12 cellular contexts compared by ENCODE assay signal in the genomic region with DNA sequence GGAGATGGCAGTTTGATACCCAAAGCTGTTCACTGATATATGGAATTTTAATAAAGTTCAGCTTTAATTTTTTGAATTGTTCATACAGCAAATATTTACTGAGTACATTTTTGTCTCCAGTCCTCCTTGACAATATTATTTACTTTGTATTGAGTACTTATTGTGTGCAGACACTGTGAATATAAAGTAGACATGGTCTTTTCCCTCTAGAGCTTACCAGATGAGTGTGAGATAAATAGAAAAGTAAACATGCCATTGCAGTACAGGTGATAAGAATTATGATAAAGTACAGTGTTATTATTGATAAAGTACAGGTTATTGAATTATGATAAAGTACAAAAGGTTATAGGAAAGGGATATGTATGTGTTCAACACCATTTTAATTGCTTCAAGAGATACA. TPM values are rescaled to one million over a fixed set of nuclear protein-coding genes. Genes with fewer than 3 reads are reported as not detected.
DNase-seq lines count a peak whose midpoint lies in the region; ATAC-seq and TF ChIP-seq lines count a peak whose summit lies in the region.
"Had no signal": no experiment of that assay in that cellular context is flagged by ENCODE, and none has a peak within 500 bp of the region (broad histone marks: within the 10 kb centered on the region; RNA-seq: fewer than 3 reads in every experiment).

No MANE protein-coding gene starts in this region.

- H3K4me1 ChIP-seq in OCI-LY3 (ENCODE audit: low read length), result peaks cover 19% of the 10 kb centered on the region

- no peaks in the 10 kb centered on the region for H3K27me3 ChIP-seq in OCI-LY3 (ENCODE audit: low read depth, low read length)
- no peaks in the 10 kb centered on the region for H3K27me3 ChIP-seq in dorsolateral prefrontal cortex
- H3K27me3 ChIP-seq: esophagus squamous epithelium had no signal

- intact Hi-C loops in dorsolateral prefrontal cortex (cut with DNase I), result loop anchor here (5.0 kb wide), 2 partner anchors 60 to 720 kb away; a partner anchor contains a TSS

- no peak overlapping the region for H3K27ac ChIP-seq in OCI-LY3 (ENCODE audit: low read length)
- H3K27ac ChIP-seq in dorsolateral prefrontal cortex, result no peak overlapping the region

- H3K4me3 ChIP-seq in OCI-LY3 (ENCODE audit: low read length) (no peak overlapping the region), dorsolateral prefrontal cortex (peak overlapping the region in 44 of 59 donors; percentile 11 to 98 (median 88))

- no peaks in the 10 kb centered on the region for H3K9me3 Mint-ChIP-seq in activated naive CD4-positive, alpha-beta T cell treated with anti-CD3 and anti-CD28 coated beads, Interleukin-2, amount 50 U/mL, for 24 hours
- no peaks in the 10 kb centered on the region for H3K9me3 Mint-ChIP-seq in stimulated activated effector memory CD8-positive, alpha-beta T cell treated with anti-CD3 and anti-CD28 coated beads, Interleukin-12 subunit alpha, Interleukin-12 subunit beta, amount 100 ng/mL, for 72 hours
- H3K9me3 Mint-ChIP-seq: stimulated activated naive B cell treated with anti-CD40 and anti-IgM and Interleukin-4, amounts not matched to agents 10 μg/mL and 1 μg/mL and 100 μg/mL, for 72 hours had no signal

- H4K20me1 ChIP-seq in OCI-LY3 (ENCODE audit: insufficient read depth, low read length), result peaks cover 27% of the 10 kb centered on the region

- H3K9ac ChIP-seq in OCI-LY3 (ENCODE audit: low read length), result no peak overlapping the region

- peak overlapping the region; percentile 78; the same call in 1 of the 2 replicates for H3K4me2 ChIP-seq in OCI-LY3 (ENCODE audit: low read length)

- H3K4me1 Mint-ChIP-seq in activated naive CD4-positive, alpha-beta T cell treated with anti-CD3 and anti-CD28 coated beads, Interleukin-2, amount 50 U/mL, for 24 hours, result peaks cover 70% of the 10 kb centered on the region
- H3K4me1 Mint-ChIP-seq in stimulated activated effector memory CD8-positive, alpha-beta T cell treated with anti-CD3 and anti-CD28 coated beads, Interleukin-12 subunit alpha, Interleukin-12 subunit beta, amount 100 ng/mL, for 72 hours, result peaks cover 43% of the 10 kb centered on the region

- H3K36me3 ChIP-seq in OCI-LY3 (replicated peaks; ENCODE audit: low read depth, low read length), result no peaks in the 10 kb centered on the region
- H3K36me3 ChIP-seq: esophagus squamous epithelium had no signal

- H3K9me3 ChIP-seq in OCI-LY3 (ENCODE audit: insufficient read depth, low read length), result no peaks in the 10 kb centered on the region
- H3K9me3 ChIP-seq: esophagus squamous epithelium had no signal

- no peak for TF ChIP-seq CTCF in OCI-LY3 (IDR thresholded peaks at IDR 0.05; ENCODE audit: low read depth, low read length)
- no peak for TF ChIP-seq CTCF in dorsolateral prefrontal cortex (IDR thresholded peaks at IDR 0.05 in 54 of 56, conservative IDR thresholded peaks at IDR 0.05 in 2 of 56; ENCODE audit: low read depth in 1 of 56, partially characterized antibody in 56 of 56)

- no peak overlapping the region for H3K27ac Mint-ChIP-seq in activated naive CD4-positive, alpha-beta T cell treated with anti-CD3 and anti-CD28 coated beads, Interleukin-2, amount 50 U/mL, for 24 hours
- no peak overlapping the region for H3K27ac Mint-ChIP-seq in stimulated activated effector memory CD8-positive, alpha-beta T cell treated with anti-CD3 and anti-CD28 coated beads, Interleukin-12 subunit alpha, Interleukin-12 subunit beta, amount 100 ng/mL, for 72 hours
- H3K27ac Mint-ChIP-seq: B cell had no signal

- no peak for ATAC-seq in stimulated activated effector memory CD8-positive, alpha-beta T cell treated with anti-CD3 and anti-CD28 coated beads, Interleukin-12 subunit alpha, Interleukin-12 subunit beta, amount 100 ng/mL, for 72 hours
- no peak for ATAC-seq in HG03196 (IDR thresholded peaks at IDR 0.05; ENCODE audit: unreplicated experiment)
- ATAC-seq in HG02642 (IDR thresholded peaks at IDR 0.05; ENCODE audit: poor library complexity, unreplicated experiment), result no peak
- ATAC-seq in HG03439 (IDR thresholded peaks at IDR 0.05; ENCODE audit: unreplicated experiment), result no peak
- ATAC-seq: stimulated activated naive B cell treated with anti-CD40 and anti-IgM and Interleukin-4, amounts not matched to agents 10 μg/mL and 1 μg/mL and 100 μg/mL, for 72 hours had no signal

- peak overlapping the region; percentile 97 for H3K4me3 Mint-ChIP-seq in activated naive CD4-positive, alpha-beta T cell treated with anti-CD3 and anti-CD28 coated beads, Interleukin-2, amount 50 U/mL, for 24 hours
- H3K4me3 Mint-ChIP-seq in stimulated activated effector memory CD8-positive, alpha-beta T cell treated with anti-CD3 and anti-CD28 coated beads, Interleukin-12 subunit alpha, Interleukin-12 subunit beta, amount 100 ng/mL, for 72 hours, result peak overlapping the region; percentile 96

- H3K27me3 Mint-ChIP-seq in activated naive CD4-positive, alpha-beta T cell treated with anti-CD3 and anti-CD28 coated beads, Interleukin-2, amount 50 U/mL, for 24 hours, result no peaks in the 10 kb centered on the region
- H3K27me3 Mint-ChIP-seq: B cell; stimulated activated naive B cell treated with anti-CD40 and anti-IgM and Interleukin-4, amounts not matched to agents 10 μg/mL and 1 μg/mL and 100 μg/mL, for 72 hours had no signal

- H3K36me3 Mint-ChIP-seq in activated naive CD4-positive, alpha-beta T cell treated with anti-CD3 and anti-CD28 coated beads, Interleukin-2, amount 50 U/mL, for 24 hours, result peaks cover 5% of the 10 kb centered on the region
- H3K36me3 Mint-ChIP-seq in stimulated activated effector memory CD8-positive, alpha-beta T cell treated with anti-CD3 and anti-CD28 coated beads, Interleukin-12 subunit alpha, Interleukin-12 subunit beta, amount 100 ng/mL, for 72 hours, result peaks cover 45% of the 10 kb centered on the region

- DNase-seq in activated naive CD4-positive, alpha-beta T cell treated with Interleukin-2 at 50 U/mL for 16 hours, result no peak
- DNase-seq in dorsolateral prefrontal cortex, result no peak
- no peak for DNase-seq in stimulated activated effector memory CD8-positive, alpha-beta T cell treated with anti-CD3 and anti-CD28 coated beads, Interleukin-12 subunit alpha, Interleukin-12 subunit beta, amount 100 ng/mL, for 72 hours (ENCODE audit: low spot score in 2 of 2)
- DNase-seq: esophagus squamous epithelium; NCI-H526; stimulated activated naive B cell treated with anti-CD40 and anti-IgM and Interleukin-4, amounts not matched to agents 10 μg/mL and 1 μg/mL and 100 μg/mL, for 72 hours had no signal

- H3K79me2 ChIP-seq in OCI-LY3 (ENCODE audit: low read length), result peaks cover 73% of the 10 kb centered on the region

- H2AFZ ChIP-seq in OCI-LY3 (ENCODE audit: low read depth, low read length), result no peak overlapping the region

RNA-seq across cellular contexts. Expression of a gene that starts 2.1 kb away (rescaled TPM):
- 10 to 100 TPM; 38.0 to 79.6 (median 57.5) TPM for total RNA-seq in dorsolateral prefrontal cortex

RNA-seq across cellular contexts. Expression of a gene that starts 2.6 kb away (rescaled TPM):
- 10 to 100 TPM; 18.7 to 51.8 (median 32.6) TPM for total RNA-seq in dorsolateral prefrontal cortex

RNA-seq across cellular contexts. Expression of a gene that starts 60.0 kb away (rescaled TPM):
- 10 to 100 TPM; 12.0 to 55.8 (median 23.8) TPM for total RNA-seq in dorsolateral prefrontal cortex
